1 cellular context compared by ENCODE assay signal in the genomic region with DNA sequence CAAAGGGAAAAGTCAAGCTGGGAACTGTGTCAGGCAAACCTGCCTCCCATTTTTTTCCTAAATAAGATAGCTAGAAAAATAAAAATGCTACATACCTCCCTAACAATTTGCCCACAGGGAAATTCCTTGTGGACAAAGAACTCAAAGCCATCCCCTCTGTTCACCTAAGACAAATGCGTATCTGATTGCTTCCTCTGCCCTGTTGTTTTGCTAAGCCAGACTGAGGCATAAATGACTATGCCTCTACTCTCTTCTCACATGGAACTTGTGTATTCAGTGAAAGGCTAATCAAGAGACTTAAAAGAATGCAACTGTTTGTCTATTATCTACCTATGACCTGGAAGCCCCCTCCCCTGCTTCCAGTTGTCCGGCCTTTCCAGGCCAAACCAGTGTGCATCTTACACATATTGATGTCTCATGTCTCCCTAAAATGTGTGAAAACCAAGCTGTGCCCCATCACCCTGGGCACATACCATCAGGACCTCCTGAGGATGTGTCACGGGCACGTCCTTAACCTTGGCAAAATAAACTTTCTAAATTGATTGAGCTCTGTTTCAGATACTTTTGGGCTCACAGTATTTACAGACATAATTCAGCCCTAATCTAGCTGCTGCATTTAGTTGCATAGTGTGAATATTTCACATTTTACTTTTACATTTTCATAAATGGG.
TF ChIP-seq lines count a peak whose summit lies in the region.

No MANE protein-coding gene starts in this region.

TF ChIP-seq in H1, 55 proteins besides CTCF, POLR2A, EP300 and RAD21:
- TF ChIP-seq GTF2F1 (IDR thresholded peaks at IDR 0.05; ENCODE audit: borderline replicate concordance, low read depth, low read length) (no peak), SRF (IDR thresholded peaks at IDR 0.05; ENCODE audit: low read depth, low read length) (no peak)
